ENCODE assay signal across 27 cellular contexts in the genomic region with DNA sequence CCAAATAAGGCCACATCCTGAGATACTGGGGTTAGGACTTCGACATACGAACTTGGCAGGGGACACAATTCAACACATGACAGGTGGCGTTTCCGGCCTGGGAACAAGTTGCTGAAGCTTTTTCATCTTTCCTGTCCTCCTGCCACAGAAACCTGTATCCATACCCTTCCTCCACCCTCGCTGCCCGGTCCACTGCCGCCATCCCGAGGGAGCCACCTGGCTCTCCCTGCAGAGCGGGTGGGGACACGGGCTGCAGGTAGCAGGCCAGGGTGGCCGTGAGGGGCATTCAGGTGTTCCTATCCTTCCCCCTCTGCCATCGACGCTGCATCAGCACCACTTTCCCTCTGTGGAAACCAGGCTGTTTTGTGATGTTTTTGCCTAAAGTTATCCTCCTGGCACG.
"Had no signal": no experiment of that assay in that cellular context is flagged by ENCODE, and none has a peak within 500 bp of the region (broad histone marks: within the 10 kb centered on the region; RNA-seq: fewer than 3 reads in every experiment).

No MANE protein-coding gene starts in this region.

- H3K4me3 Mint-ChIP-seq: naive thymus-derived CD4-positive, alpha-beta T cell; natural killer cell; neural progenitor cell; stimulated activated effector memory CD8-positive, alpha-beta T cell treated with anti-CD3 and anti-CD28 coated beads, Interleukin-12 subunit alpha, Interleukin-12 subunit beta, amount 100 ng/mL, for 72 hours; stimulated activated naive B cell treated with anti-CD40 and anti-IgM and Interleukin-4, amounts not matched to agents 10 μg/mL and 1 μg/mL and 100 μg/mL, for 72 hours; stimulated activated naive CD8-positive, alpha-beta T cell treated with anti-CD3 and anti-CD28 coated beads, Interleukin-15, Interleukin-2, amounts not matched to agents 100 ng/mL and 50 ng/mL, for 24 hours had no signal

- ATAC-seq: naive thymus-derived CD4-positive, alpha-beta T cell; natural killer cell; psoas muscle; right lobe of liver; stimulated activated naive B cell treated with anti-CD40 and anti-IgM and Interleukin-4, amounts not matched to agents 10 μg/mL and 1 μg/mL and 100 μg/mL, for 72 hours had no signal

- H3K4me1 ChIP-seq: neural progenitor cell, parathyroid adenoma, psoas muscle, right lobe of liver, thyroid gland, upper lobe of right lung, uterus had no signal

- H3K36me3 ChIP-seq: neural progenitor cell, neutrophil, ovary, right lobe of liver, sigmoid colon, stomach, thoracic aorta, thyroid gland, tibial nerve, upper lobe of right lung, uterus had no signal

- H3K27ac Mint-ChIP-seq: natural killer cell; neural progenitor cell; stimulated activated effector memory CD8-positive, alpha-beta T cell treated with anti-CD3 and anti-CD28 coated beads, Interleukin-12 subunit alpha, Interleukin-12 subunit beta, amount 100 ng/mL, for 72 hours; stimulated activated naive CD8-positive, alpha-beta T cell treated with anti-CD3 and anti-CD28 coated beads, Interleukin-15, Interleukin-2, amounts not matched to agents 100 ng/mL and 50 ng/mL, for 24 hours had no signal

- H3K27ac ChIP-seq: neural progenitor cell, neutrophil, ovary, parathyroid adenoma, psoas muscle, right lobe of liver, sigmoid colon, stomach, thoracic aorta, thyroid gland, tibial nerve, upper lobe of right lung, uterus had no signal

- H3K4me3 ChIP-seq: neural progenitor cell, ovary, psoas muscle, right lobe of liver, sigmoid colon, stomach, thoracic aorta, thyroid gland, tibial nerve, upper lobe of right lung, uterus had no signal

- H3K9me3 ChIP-seq: ovary, psoas muscle, right lobe of liver, sigmoid colon, stomach, thoracic aorta, thyroid gland, tibial nerve, upper lobe of right lung, uterus had no signal

- H3K27me3 ChIP-seq: ovary, right lobe of liver, sigmoid colon, thyroid gland, uterus had no signal

- DNase-seq: naive thymus-derived CD4-positive, alpha-beta T cell; natural killer cell; nucleus accumbens; ovary; psoas muscle; right cardiac atrium; right lobe of liver; sigmoid colon; small intestine; stimulated activated CD4-positive, alpha-beta T cell treated with anti-CD3 and anti-CD28 coated beads, Interleukin-15, amount 100 ng/mL, for 24 hours; stimulated activated CD4-positive, alpha-beta T cell treated with anti-CD3 and anti-CD28 coated beads, Interleukin-2, amount 100 ng/mL, for 24 hours; stimulated activated CD4-positive, alpha-beta T cell treated with anti-CD3 and anti-CD28 coated beads, Interleukin-2, amount 100 ng/mL, for 48 hours; stimulated activated CD4-positive, alpha-beta T cell treated with anti-CD3 and anti-CD28 coated beads, Interleukin-4, amount 100 ng/mL, for 24 hours; stimulated activated naive B cell treated with anti-CD40 and anti-IgM and Interleukin-4, amounts not matched to agents 10 μg/mL and 1 μg/mL and 100 μg/mL, for 72 hours; stimulated activated naive CD4-positive, alpha-beta T cell treated with Interleukin-2 at 50 U/mL for 16 hours; stomach; thyroid gland; trophoblast cell; upper lobe of right lung; uterus had no signal

- H3K36me3 Mint-ChIP-seq: naive thymus-derived CD4-positive, alpha-beta T cell; natural killer cell; neural progenitor cell; stimulated activated effector memory CD8-positive, alpha-beta T cell treated with anti-CD3 and anti-CD28 coated beads, Interleukin-12 subunit alpha, Interleukin-12 subunit beta, amount 100 ng/mL, for 72 hours had no signal

- H3K9me3 Mint-ChIP-seq: natural killer cell; stimulated activated effector memory CD8-positive, alpha-beta T cell treated with anti-CD3 and anti-CD28 coated beads, Interleukin-12 subunit alpha, Interleukin-12 subunit beta, amount 100 ng/mL, for 72 hours; stimulated activated naive CD8-positive, alpha-beta T cell treated with anti-CD3 and anti-CD28 coated beads, Interleukin-15, Interleukin-2, amounts not matched to agents 100 ng/mL and 50 ng/mL, for 24 hours had no signal

- H3K4me1 Mint-ChIP-seq: natural killer cell; stimulated activated effector memory CD8-positive, alpha-beta T cell treated with anti-CD3 and anti-CD28 coated beads, Interleukin-12 subunit alpha, Interleukin-12 subunit beta, amount 100 ng/mL, for 72 hours had no signal
